In the genomic region with DNA sequence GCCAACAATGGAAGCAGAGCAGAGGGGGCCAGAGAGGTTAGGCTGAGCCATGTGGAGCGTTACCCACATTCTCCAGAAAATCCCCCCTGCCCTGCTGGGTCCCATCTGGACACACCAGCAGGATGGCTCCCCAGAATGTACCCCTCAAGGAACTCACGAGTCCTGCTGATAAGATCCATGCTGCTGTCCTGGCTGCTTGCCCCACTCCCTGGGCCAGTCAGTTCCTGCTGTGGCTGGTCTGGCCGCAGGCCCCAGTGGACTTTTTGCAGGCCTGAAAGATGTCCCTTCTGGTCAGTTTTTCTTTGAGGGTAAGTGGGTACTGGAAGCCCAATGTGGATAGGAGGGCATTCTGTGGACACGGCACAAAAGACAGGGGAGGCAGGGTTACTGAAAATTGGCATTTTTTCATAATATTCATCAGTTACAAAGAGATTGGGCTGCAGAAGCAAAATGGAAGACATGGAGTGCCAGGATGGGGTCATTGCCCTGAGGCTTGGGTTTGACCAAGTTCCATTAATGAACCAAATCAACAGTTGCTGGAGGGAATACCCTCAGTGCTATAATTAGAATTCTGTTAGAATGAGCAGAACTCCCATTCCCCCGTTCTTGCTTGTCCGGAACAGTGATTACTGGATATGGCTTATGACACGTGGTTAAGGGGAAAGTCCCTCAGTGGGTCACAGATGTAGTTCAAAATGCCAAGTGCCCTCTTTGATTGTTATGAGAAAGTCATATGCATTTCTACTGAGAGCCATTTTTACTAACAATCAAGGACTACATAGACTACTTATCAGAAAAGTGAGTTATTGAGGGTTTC, we compare ENCODE assay signal across 17 cellular contexts. TPM values are rescaled to one million over a fixed set of nuclear protein-coding genes. Genes with fewer than 3 reads are reported as not detected.
"Had no signal": no experiment of that assay in that cellular context is flagged by ENCODE, and none has a peak within 500 bp of the region (broad histone marks: within the 10 kb centered on the region; RNA-seq: fewer than 3 reads in every experiment).

No MANE protein-coding gene starts in this region.

- H3K4me1 ChIP-seq: esophagus squamous epithelium, lower lobe of right lung, psoas muscle, right lobe of liver, spleen had no signal

- DNase-seq: activated CD4-positive, alpha-beta T cell treated with anti-CD3 and anti-CD28 coated beads, Interleukin-2, amount 10 ng/mL, durations not matched to agents 24 days and 14 days; activated T-cell treated with anti-CD3 and anti-CD28 coated beads, Interleukin-2, amount 50 U/mL, for 24 hours; central memory CD4-positive, alpha-beta T cell; dermis blood vessel endothelial cell; esophagus squamous epithelium; foreskin fibroblast; immature natural killer cell; lower lobe of right lung; naive thymus-derived CD4-positive, alpha-beta T cell; psoas muscle; right lobe of liver; spleen; stimulated activated CD4-positive, alpha-beta T cell treated with anti-CD3 and anti-CD28 coated beads, Interleukin-1b, Interleukin-23, amount 100 ng/mL, for 48 hours; T-helper 1 cell; WERI-Rb-1 had no signal

- H3K27me3 ChIP-seq: esophagus squamous epithelium, right lobe of liver, spleen had no signal

- H3K4me3 ChIP-seq: esophagus squamous epithelium, lower lobe of right lung, psoas muscle, right lobe of liver, SK-N-MC, spleen, thoracic aorta had no signal

- H3K27ac ChIP-seq: esophagus squamous epithelium, lower lobe of right lung, psoas muscle, right lobe of liver, SK-N-MC, spleen, thoracic aorta, WERI-Rb-1 had no signal

- H3K36me3 ChIP-seq: esophagus squamous epithelium, right lobe of liver, thoracic aorta had no signal

- H3K9me3 ChIP-seq: esophagus squamous epithelium, lower lobe of right lung, psoas muscle, right lobe of liver, thoracic aorta had no signal

RNA-seq across cellular contexts. Expression of a gene that starts 38.7 kb away (rescaled TPM):
- total RNA-seq: dermis blood vessel endothelial cell had no signal
- polyA plus RNA-seq: immature natural killer cell had no signal
